ENCODE assay signal across 9 cellular contexts in the genomic region with DNA sequence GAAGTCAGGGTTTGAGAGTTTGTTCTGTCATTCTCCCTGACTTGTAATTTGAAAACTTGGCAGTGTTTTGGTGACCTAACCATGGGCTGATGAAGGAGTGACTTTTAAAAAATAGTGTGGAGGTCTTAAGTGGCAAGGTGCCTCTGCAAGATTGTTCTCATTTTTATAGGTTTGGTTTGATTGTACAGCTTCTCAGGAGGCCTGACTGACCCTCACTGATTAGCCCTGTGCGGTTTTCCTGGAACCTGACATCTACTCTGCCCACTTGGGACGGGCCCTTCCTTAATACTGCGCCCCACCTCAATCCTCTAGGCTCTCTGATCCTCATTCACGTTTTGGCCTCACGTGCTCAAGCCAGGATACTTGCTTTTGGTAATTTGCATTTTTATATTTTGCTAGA. TPM values are rescaled to one million over a fixed set of nuclear protein-coding genes. Genes with fewer than 3 reads are reported as not detected.
A peak's percentile ranks its signal among the peaks of the same experiment; 100 is the strongest.
DNase-seq lines count a peak whose midpoint lies in the region; ATAC-seq, FAIRE-seq and TF ChIP-seq lines count a peak whose summit lies in the region.
"Had no signal": no experiment of that assay in that cellular context is flagged by ENCODE, and none has a peak within 500 bp of the region (broad histone marks: within the 10 kb centered on the region; RNA-seq: fewer than 3 reads in every experiment).

No MANE protein-coding gene starts in this region.

- H3K9me3 Mint-ChIP-seq in CD8-positive, alpha-beta T cell = no peaks in the 10 kb centered on the region
- no peaks in the 10 kb centered on the region for H3K9me3 Mint-ChIP-seq in activated T-helper 17 cell treated with anti-CD3 and anti-CD28 coated beads, Interleukin-2, amount 50 U/mL, for 72 hours
- no peaks in the 10 kb centered on the region for H3K9me3 Mint-ChIP-seq in naive B cell

- no peaks in the 10 kb centered on the region for H3K9me3 ChIP-seq in CD8-positive, alpha-beta T cell (ENCODE audit: low read length)
- H3K9me3 ChIP-seq in pancreas = no peaks in the 10 kb centered on the region
- H3K9me3 ChIP-seq: left lung had no signal

- no peak for DNase-seq in CD8-positive, alpha-beta T cell
- DNase-seq in HUDEP-2 (lab: John Stamatoyannopoulos, UW; ENCODE audit: unreplicated experiment in 76 of 76) (peak in 72 of 76 experiments; percentile 13 to 85 (median 54)), naive B cell (no peak), pancreas (no peak), activated gamma-delta T cell (lab: John Stamatoyannopoulos, UW) (no peak)
- DNase-seq: left lung had no signal

- ATAC-seq in CD8-positive, alpha-beta T cell = no peak
- ATAC-seq in activated T-helper 17 cell treated with anti-CD3 and anti-CD28 coated beads, Interleukin-2, amount 50 U/mL, for 72 hours (replicated peaks) = no peak
- ATAC-seq in naive B cell (ENCODE audit: low read depth in 2 of 2) (no peak), HG03196 (IDR thresholded peaks at IDR 0.05; ENCODE audit: unreplicated experiment) (no peak), pancreas (no peak), GM19452 (IDR thresholded peaks at IDR 0.05; ENCODE audit: unreplicated experiment) (no peak)
- ATAC-seq: left lung had no signal

- H3K4me1 Mint-ChIP-seq in CD8-positive, alpha-beta T cell (ENCODE audit: low read depth) = peaks cover 64% of the 10 kb centered on the region
- peaks cover 38% of the 10 kb centered on the region for H3K4me1 Mint-ChIP-seq in activated T-helper 17 cell treated with anti-CD3 and anti-CD28 coated beads, Interleukin-2, amount 50 U/mL, for 72 hours
- peaks cover 58 to 68% (median 62%) of the 10 kb centered on the region in 3 donors for H3K4me1 Mint-ChIP-seq in naive B cell

- H3K27ac ChIP-seq in CD8-positive, alpha-beta T cell (ENCODE audit: low read depth, low read length) = peak overlapping the region; percentile 5
- no peak overlapping the region for H3K27ac ChIP-seq in pancreas

- H3K36me3 ChIP-seq in CD8-positive, alpha-beta T cell (ENCODE audit: insufficient read depth, low read length) = no peaks in the 10 kb centered on the region
- no peaks in the 10 kb centered on the region for H3K36me3 ChIP-seq in pancreas
- H3K36me3 ChIP-seq: left lung had no signal

- intact Hi-C loops in CD8-positive, alpha-beta T cell (cut with DNase I, micrococcal nuclease) = loop anchor here (2.0 to 10.0 kb wide), 3 partner anchors 136 to 606 kb away; partner anchors contain the start of genes NR1D2 (in 2 of the 2) and UBE2E2 (in 1 of the 2)
- intact Hi-C loops in pancreas (cut with DNase I) = no loop called here

- peak overlapping the region; percentile 61 for H3K27ac Mint-ChIP-seq in CD8-positive, alpha-beta T cell
- no peak overlapping the region for H3K27ac Mint-ChIP-seq in activated T-helper 17 cell treated with anti-CD3 and anti-CD28 coated beads, Interleukin-2, amount 50 U/mL, for 72 hours
- H3K27ac Mint-ChIP-seq in naive B cell = peak overlapping the region in 3 of 6 donors; percentile 50 to 99 (median 80)

- H3K4me3 Mint-ChIP-seq in CD8-positive, alpha-beta T cell = peak overlapping the region; percentile 97
- H3K4me3 Mint-ChIP-seq in activated T-helper 17 cell treated with anti-CD3 and anti-CD28 coated beads, Interleukin-2, amount 50 U/mL, for 72 hours = peak overlapping the region; percentile 90
- peak overlapping the region; percentile 18 to 99 (median 96) for H3K4me3 Mint-ChIP-seq in naive B cell

- CTCF ChIA-PET in CD8-positive, alpha-beta T cell (lab: Charles Lee) = no interaction called here

- no peak for TF ChIP-seq CTCF in CD8-positive, alpha-beta T cell (IDR thresholded peaks at IDR 0.05)
- no peak for TF ChIP-seq CTCF in pancreas (IDR thresholded peaks at IDR 0.05)

- H3K4me3 ChIP-seq in CD8-positive, alpha-beta T cell (ENCODE audit: low read depth, low read length) = no peak overlapping the region
- no peak overlapping the region for H3K4me3 ChIP-seq in pancreas

- 64 to 71% methylated on average over 5 of the region's 5 CpGs for WGBS in pancreas, 2 donors

- POLR2A ChIA-PET in CD8-positive, alpha-beta T cell (lab: Charles Lee) = no interaction called here

- H3K27me3 Mint-ChIP-seq in CD8-positive, alpha-beta T cell (ENCODE audit: low read depth) = no peaks in the 10 kb centered on the region
- no peaks in the 10 kb centered on the region for H3K27me3 Mint-ChIP-seq in activated T-helper 17 cell treated with anti-CD3 and anti-CD28 coated beads, Interleukin-2, amount 50 U/mL, for 72 hours
- H3K27me3 Mint-ChIP-seq in naive B cell = no peaks in the 10 kb centered on the region

- no peaks in the 10 kb centered on the region for H3K27me3 ChIP-seq in CD8-positive, alpha-beta T cell (ENCODE audit: insufficient read depth, low read length)
- H3K27me3 ChIP-seq in pancreas = no peaks in the 10 kb centered on the region
- H3K27me3 ChIP-seq: left lung had no signal

- peaks cover 27% of the 10 kb centered on the region for H3K36me3 Mint-ChIP-seq in CD8-positive, alpha-beta T cell
- peaks cover 55% of the 10 kb centered on the region for H3K36me3 Mint-ChIP-seq in activated T-helper 17 cell treated with anti-CD3 and anti-CD28 coated beads, Interleukin-2, amount 50 U/mL, for 72 hours (ENCODE audit: low read depth)
- peaks cover 5 to 15% of the 10 kb centered on the region in 2 donors for H3K36me3 Mint-ChIP-seq in naive B cell

- FAIRE-seq in pancreas (lab: Jason Lieb, UNC) = no peak

- peaks cover 38% of the 10 kb centered on the region for H3K4me1 ChIP-seq in CD8-positive, alpha-beta T cell (ENCODE audit: insufficient read depth, low read length)
- peaks cover 10 to 14% (median 12%) of the 10 kb centered on the region in 3 donors for H3K4me1 ChIP-seq in pancreas

RNA-seq across cellular contexts. Expression of gene UBE2E1, which starts 2.8 kb away (rescaled TPM):
- total RNA-seq in CD8-positive, alpha-beta T cell = 10 to 100 TPM; 39.8 to 40.6 TPM
- 10 to 100 TPM; 61.4 to 86.9 TPM for total RNA-seq in activated T-helper 17 cell treated with anti-CD3 and anti-CD28 coated beads, Interleukin-2, amount 50 U/mL, for 72 hours
- polyA plus RNA-seq in naive B cell (ENCODE audit: low read depth in 6 of 6) = 10 to 100 TPM in 5 of 6 donors, 1 to 10 TPM in 1; 8.7 to 33.7 (median 18.1) TPM
- total RNA-seq in pancreas = 10 to 100 TPM; 24.0 to 44.7 (median 28.7) TPM
- polyA plus RNA-seq in pancreas = 10 to 100 TPM; 20.9 to 32.0 TPM

Comparison
In these comparisons a context has a peak if more than half of its experiments do, and no peak if none do; other contexts are left out.
1. DNase-seq: peak in HUDEP-2 (72 of 76); none in CD8-positive, alpha-beta T cell (0 of 7), naive B cell (single experiment), pancreas (0 of 6) and activated gamma-delta T cell (single experiment).
2. intact Hi-C loops: an anchor here in CD8-positive, alpha-beta T cell (2.0 to 10.0 kb wide); none called in pancreas.
3. Peak in every context shown above with its lines, with median percentiles within 50 percentile points of each other: H3K4me3 Mint-ChIP-seq.